In the genomic region with DNA sequence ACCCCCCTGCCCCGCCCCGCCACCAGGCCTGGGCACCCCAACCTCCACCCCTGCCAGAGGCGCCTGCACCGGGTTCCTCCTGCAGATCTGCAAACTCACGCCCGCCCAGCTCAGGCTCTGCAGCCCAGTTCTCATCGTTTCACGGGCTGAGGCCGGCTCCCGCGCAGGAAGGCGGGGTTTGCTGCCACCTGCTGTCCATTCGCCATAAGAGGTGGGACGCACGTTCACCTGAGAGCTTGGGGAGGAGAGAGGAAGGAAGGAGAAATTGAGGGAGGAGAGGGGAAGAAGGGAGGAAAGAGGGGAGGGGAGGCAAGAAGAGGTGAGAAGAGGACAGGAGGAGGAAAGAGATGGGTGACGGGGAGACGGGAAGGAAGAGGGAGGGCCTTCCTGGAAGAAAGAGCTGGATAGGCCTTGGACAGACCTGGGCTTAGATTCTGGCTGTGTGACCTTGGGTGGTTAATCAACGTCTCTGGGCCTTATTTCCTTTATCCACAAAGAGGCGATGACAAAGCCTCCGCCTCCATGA, we compare ENCODE assay signal across 8 cellular contexts.
DNase-seq lines count a peak whose midpoint lies in the region; ATAC-seq and TF ChIP-seq lines count a peak whose summit lies in the region.

No MANE protein-coding gene starts in this region.

- H3K9me3 Mint-ChIP-seq in natural killer cell treated with Interleukin-12 subunit alpha and Interleukin-12 subunit beta and Interleukin-15 and Interleukin-18, amount 100 ng/mL, for 72 hours = no peaks in the 10 kb centered on the region
- H3K9me3 Mint-ChIP-seq in stimulated activated naive CD8-positive, alpha-beta T cell treated with anti-CD3 and anti-CD28 coated beads, Interleukin-15, amount 100 ng/mL, for 72 hours = peaks cover 4 to 9% of the 10 kb centered on the region in 2 donors

- CTCF ChIA-PET in HEK293T (lab: Yijun Ruan, JAX) = interaction anchor here (0.5 to 2.1 kb wide), 17 partner anchors 35 to 799 kb away, joined by 3 to 14 read pairs (median 4); no protein-coding TSS in a partner anchor

- peak; percentile 76 for DNase-seq in COLO668 (lab: John Stamatoyannopoulos, UW; ENCODE audit: unreplicated experiment)
- DNase-seq in HEK293T (ENCODE audit: extremely low spot score) = peak; percentile 82
- peak; percentile 73 for DNase-seq in NOMO-1 treated with DMSO at 0.1 percent for 48 hours (lab: John Stamatoyannopoulos, UW; ENCODE audit: unreplicated experiment)
- DNase-seq in activated T-cell treated with anti-CD3 and anti-CD28 coated beads for 24 hours (ENCODE audit: low read depth) = peak; percentile 66
- peak; percentile 46 to 67 for DNase-seq in erythroblast (lab: John Stamatoyannopoulos, UW)
- DNase-seq in natural killer cell treated with Interleukin-12 subunit alpha and Interleukin-12 subunit beta and Interleukin-15 and Interleukin-18, amount 100 ng/mL, for 72 hours (ENCODE audit: low spot score) = no peak
- peak; percentile 69 to 74 for DNase-seq in stimulated activated naive CD8-positive, alpha-beta T cell treated with anti-CD3 and anti-CD28 coated beads, Interleukin-15, amount 100 ng/mL, for 72 hours

- no peak overlapping the region for H3K27ac Mint-ChIP-seq in natural killer cell treated with Interleukin-12 subunit alpha and Interleukin-12 subunit beta and Interleukin-15 and Interleukin-18, amount 100 ng/mL, for 72 hours
- H3K27ac Mint-ChIP-seq in stimulated activated naive CD8-positive, alpha-beta T cell treated with anti-CD3 and anti-CD28 coated beads, Interleukin-15, amount 100 ng/mL, for 72 hours = no peak overlapping the region

- no peak overlapping the region for H3K4me3 Mint-ChIP-seq in natural killer cell treated with Interleukin-12 subunit alpha and Interleukin-12 subunit beta and Interleukin-15 and Interleukin-18, amount 100 ng/mL, for 72 hours
- peak overlapping the region in 1 of 2 donors; percentile 35 for H3K4me3 Mint-ChIP-seq in stimulated activated naive CD8-positive, alpha-beta T cell treated with anti-CD3 and anti-CD28 coated beads, Interleukin-15, amount 100 ng/mL, for 72 hours

- H3K4me1 Mint-ChIP-seq in natural killer cell treated with Interleukin-12 subunit alpha and Interleukin-12 subunit beta and Interleukin-15 and Interleukin-18, amount 100 ng/mL, for 72 hours (ENCODE audit: low read depth in 2 of 2) = peaks cover 20 to 21% of the 10 kb centered on the region in 2 donors
- H3K4me1 Mint-ChIP-seq in stimulated activated naive CD8-positive, alpha-beta T cell treated with anti-CD3 and anti-CD28 coated beads, Interleukin-15, amount 100 ng/mL, for 72 hours = peaks cover 21% of the 10 kb centered on the region

- H3K27me3 Mint-ChIP-seq in natural killer cell treated with Interleukin-12 subunit alpha and Interleukin-12 subunit beta and Interleukin-15 and Interleukin-18, amount 100 ng/mL, for 72 hours = peaks cover 43 to 48% of the 10 kb centered on the region in 2 donors
- peaks cover 46% of the 10 kb centered on the region for H3K27me3 Mint-ChIP-seq in stimulated activated naive CD8-positive, alpha-beta T cell treated with anti-CD3 and anti-CD28 coated beads, Interleukin-15, amount 100 ng/mL, for 72 hours

- TF ChIP-seq POLR2A in erythroblast (IDR thresholded peaks at IDR 0.05; ENCODE audit: low read length) = no peak

- peaks cover 13% of the 10 kb centered on the region for H3K36me3 Mint-ChIP-seq in natural killer cell treated with Interleukin-12 subunit alpha and Interleukin-12 subunit beta and Interleukin-15 and Interleukin-18, amount 100 ng/mL, for 72 hours

- ATAC-seq in natural killer cell treated with Interleukin-12 subunit alpha and Interleukin-12 subunit beta and Interleukin-15 and Interleukin-18, amount 100 ng/mL, for 72 hours = peak; percentile 65 to 67
- peak; percentile 92 for ATAC-seq in stimulated activated naive CD8-positive, alpha-beta T cell treated with anti-CD3 and anti-CD28 coated beads, Interleukin-15, amount 100 ng/mL, for 72 hours
- ATAC-seq in HG02885 (IDR thresholded peaks at IDR 0.05; ENCODE audit: poor library complexity, unreplicated experiment) = no peak

- POLR2A ChIA-PET in HEK293T (lab: Yijun Ruan, JAX) = interaction anchor here (1.1 to 1.3 kb wide), 2 partner anchors 115 to 135 kb away, joined by 3 to 5 read pairs; no protein-coding TSS in a partner anchor

TF ChIP-seq in HEK293T, 16 proteins besides CTCF, POLR2A, EP300 and RAD21:
- no peak for TF ChIP-seq FOXM1 (IDR thresholded peaks at IDR 0.05; ENCODE audit: borderline replicate concordance)
- no peak for TF ChIP-seq ELF4 (IDR thresholded peaks at IDR 0.05)
- TF ChIP-seq SUZ12 (IDR thresholded peaks at IDR 0.05) = no peak
- TF ChIP-seq FOXK2 (IDR thresholded peaks at IDR 0.05) = no peak
- TF ChIP-seq ARNT (IDR thresholded peaks at IDR 0.05) = no peak
- TF ChIP-seq FOXA1 (IDR thresholded peaks at IDR 0.05) = no peak
- no peak for TF ChIP-seq ZNF384 (IDR thresholded peaks at IDR 0.05)
- no peak for TF ChIP-seq L3MBTL2 (conservative IDR thresholded peaks at IDR 0.05)
- TF ChIP-seq SP1 (IDR thresholded peaks at IDR 0.05) = no peak
- no peak for TF ChIP-seq NFRKB (IDR thresholded peaks at IDR 0.05)
- TF ChIP-seq BHLHE40 (IDR thresholded peaks at IDR 0.05; ENCODE audit: borderline replicate concordance) = no peak
